ENCODE assay signal across 8 cellular contexts in the genomic region with DNA sequence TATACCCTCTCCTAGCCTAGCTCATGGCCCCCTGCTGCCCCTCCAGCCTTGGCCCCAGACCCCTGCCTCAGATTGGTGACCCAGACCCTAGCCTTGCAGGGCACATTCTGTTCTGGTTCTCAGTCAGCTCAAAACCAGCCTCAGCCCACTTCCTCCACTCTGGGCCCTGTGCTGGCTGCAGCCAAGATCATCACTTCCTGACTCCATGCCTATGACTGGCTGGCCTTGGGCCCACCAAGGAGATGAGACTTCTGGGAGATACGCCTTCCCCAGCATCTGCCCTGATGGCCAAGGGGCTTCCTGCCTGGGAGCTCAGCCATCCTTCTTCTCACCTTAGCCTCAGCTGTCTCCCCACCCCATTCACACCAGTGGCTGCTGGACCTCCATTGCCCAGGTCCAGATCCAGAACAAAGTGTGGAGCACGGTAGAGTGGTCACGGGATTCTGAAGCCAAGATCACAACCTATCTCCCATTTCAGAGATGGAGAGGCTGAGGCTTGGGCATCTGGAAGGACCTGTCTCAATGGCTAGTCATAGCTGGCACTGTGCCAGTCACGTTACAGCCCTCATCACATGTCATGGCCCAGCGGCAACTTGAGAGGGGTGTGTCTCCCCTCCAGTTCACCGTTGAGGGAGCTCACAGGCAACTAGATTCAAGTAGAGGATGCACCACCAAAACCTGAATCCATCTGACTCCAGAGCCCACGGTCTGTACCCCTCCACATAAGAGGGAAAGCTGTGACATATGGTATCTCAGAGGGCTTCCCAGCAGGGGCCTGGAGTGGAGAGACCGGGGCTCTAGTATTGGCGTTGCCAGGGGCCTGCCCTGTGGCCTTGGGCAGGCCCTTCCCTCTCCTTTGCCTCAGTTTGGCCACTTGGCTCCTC. TPM values are rescaled to one million over a fixed set of nuclear protein-coding genes. Genes with fewer than 3 reads are reported as not detected.
DNase-seq lines count a peak whose midpoint lies in the region; FAIRE-seq and TF ChIP-seq lines count a peak whose summit lies in the region.

No MANE protein-coding gene starts in this region.

- no peaks in the 10 kb centered on the region for H3K27me3 Mint-ChIP-seq in activated T-cell treated with anti-CD3 and anti-CD28 coated beads, Interleukin-2, amount 50 U/mL, for 24 hours
- H3K27me3 Mint-ChIP-seq in endodermal cell (ENCODE audit: insufficient read depth), result no peaks in the 10 kb centered on the region

- H3K4me1 Mint-ChIP-seq in activated T-cell treated with anti-CD3 and anti-CD28 coated beads, Interleukin-2, amount 50 U/mL, for 24 hours (ENCODE audit: low read depth), result peaks cover 16% of the 10 kb centered on the region
- peaks cover 25% of the 10 kb centered on the region for H3K4me1 Mint-ChIP-seq in endodermal cell

- H3K9ac ChIP-seq in endodermal cell (ENCODE audit: extremely low read depth, low read length, poor library complexity, severe bottlenecking), result peak overlapping the region; percentile 41

- H3K27ac Mint-ChIP-seq in activated T-cell treated with anti-CD3 and anti-CD28 coated beads, Interleukin-2, amount 50 U/mL, for 24 hours, result peak overlapping the region; percentile 82
- H3K27ac Mint-ChIP-seq in endodermal cell, result peak overlapping the region; percentile 72

- TF ChIP-seq POLR2A in Peyer's patch (IDR thresholded peaks at IDR 0.05) (no peak), prostate gland (IDR thresholded peaks at IDR 0.05) (no peak)

- no peaks in the 10 kb centered on the region for H3K27me3 ChIP-seq in Peyer's patch
- H3K27me3 ChIP-seq in endodermal cell (ENCODE audit: control insufficient read depth, insufficient read depth, low read length, poor library complexity, severe bottlenecking), result no peaks in the 10 kb centered on the region
- no peaks in the 10 kb centered on the region for H3K27me3 ChIP-seq in prostate gland (replicated peaks; ENCODE audit: insufficient read depth)

- H3K27ac ChIP-seq in Peyer's patch (peak overlapping the region; percentile 34 to 65 (median 53)), endodermal cell (ENCODE audit: low read depth, low read length) (no peak overlapping the region), prostate gland (peak overlapping the region; percentile 60 to 73)

- peak; percentile 39 for DNase-seq in activated T-cell treated with anti-CD3 and anti-CD28 coated beads, Interleukin-2, amount 50 U/mL, for 24 hours
- DNase-seq in activated T-cell treated with anti-CD3 and anti-CD28 coated beads for 4 hours (no peak), Peyer's patch (peak in 2 of 3 donors; percentile 37 to 73), endodermal cell (no peak), prostate gland (ENCODE audit: low spot score) (no peak), NOMO-1 treated with dmso at 0.1 percent for 144 hours (lab: John Stamatoyannopoulos, UW; ENCODE audit: unreplicated experiment) (no peak), ACHN (no peak), urothelium cell line (ENCODE audit: low spot score) (no peak)

- H3K4me3 ChIP-seq in Peyer's patch (no peak overlapping the region), endodermal cell (ENCODE audit: low read length) (no peak overlapping the region), prostate gland (no peak overlapping the region)

- H3K36me3 ChIP-seq in Peyer's patch (no peaks in the 10 kb centered on the region), endodermal cell (ENCODE audit: control insufficient read depth, insufficient read depth, low read length) (no peaks in the 10 kb centered on the region), prostate gland (no peaks in the 10 kb centered on the region)

- FAIRE-seq in urothelium cell line (lab: Jason Lieb, UNC), result no peak

- TF ChIP-seq CTCF in Peyer's patch (IDR thresholded peaks at IDR 0.05) (no peak), endodermal cell (conservative IDR thresholded peaks at IDR 0.05) (no peak), prostate gland (IDR thresholded peaks at IDR 0.05) (no peak)

- H3K4me3 Mint-ChIP-seq in activated T-cell treated with anti-CD3 and anti-CD28 coated beads, Interleukin-2, amount 50 U/mL, for 24 hours, result no peak overlapping the region
- H3K4me3 Mint-ChIP-seq in endodermal cell, result peak overlapping the region; percentile 18

- intact Hi-C loops in prostate gland (cut with DNase I), result no loop called here

- H3K9me3 ChIP-seq in Peyer's patch (no peaks in the 10 kb centered on the region), endodermal cell (ENCODE audit: control insufficient read depth, low read length) (no peaks in the 10 kb centered on the region), prostate gland (no peaks in the 10 kb centered on the region)

- no peaks in the 10 kb centered on the region for H3K9me3 Mint-ChIP-seq in activated T-cell treated with anti-CD3 and anti-CD28 coated beads, Interleukin-2, amount 50 U/mL, for 24 hours
- H3K9me3 Mint-ChIP-seq in endodermal cell, result no peaks in the 10 kb centered on the region

- peaks cover 0 to 6% (median 3%) of the 10 kb centered on the region in 4 donors for H3K4me1 ChIP-seq in Peyer's patch
- H3K4me1 ChIP-seq in endodermal cell (ENCODE audit: control insufficient read depth, insufficient read depth, low read length), result peaks cover 21% of the 10 kb centered on the region
- peaks cover 9% of the 10 kb centered on the region for H3K4me1 ChIP-seq in prostate gland (replicated peaks)

- in situ Hi-C loops in ACHN (cut with HindIII; ENCODE audit: low pct_ligation_motif_present, low pct_unique_long_range_greater_than_20kb, low sequenced_read_pairs), result no loop called here

- H3K36me3 Mint-ChIP-seq in activated T-cell treated with anti-CD3 and anti-CD28 coated beads, Interleukin-2, amount 50 U/mL, for 24 hours (ENCODE audit: low read depth), result no peaks in the 10 kb centered on the region
- H3K36me3 Mint-ChIP-seq in endodermal cell (ENCODE audit: low read depth), result no peaks in the 10 kb centered on the region

- WGBS in endodermal cell (ENCODE audit: insufficient coverage in 1 of 2, insufficient read length in 1 of 2), 2 experiments, result 87 to 95% methylated on average over 6 to 9 of the region's 9 CpGs
- WGBS in prostate gland, result 71% methylated on average over 9 of the region's 9 CpGs

RNA-seq across cellular contexts. Expression of a gene that starts 43.0 kb away (rescaled TPM):
- 1 to 10 TPM in 1 of 4 donors, not detected in 3; 1.6 TPM for total RNA-seq in Peyer's patch
- under 1 TPM in 1 of 2 donors, not detected in 1; 0.48 TPM for total RNA-seq in endodermal cell
- 17.5 TPM for polyA plus RNA-seq in endodermal cell (2013, experiment 1 of 2)
- polyA plus RNA-seq in endodermal cell (2013, experiment 2 of 2), result 13.2 TPM
- 10 to 100 TPM in 1 of 2 donors, under 1 TPM in 1; 0.46 to 28.4 TPM for total RNA-seq in prostate gland

RNA-seq across cellular contexts. Expression of a gene that starts 49.7 kb away (rescaled TPM):
- total RNA-seq in Peyer's patch (10 to 100 TPM in 3 of 4 donors, 1 to 10 TPM in 1; 2.5 to 48.9 (median 22.2) TPM), endodermal cell (1 to 10 TPM; 3.0 to 8.6 TPM), prostate gland (10 to 100 TPM in 1 of 2 donors, 1 to 10 TPM in 1; 1.7 to 14.6 TPM)
- polyA plus RNA-seq in endodermal cell (2013, experiment 1 of 2), result 9.4 TPM
- 7.7 TPM for polyA plus RNA-seq in endodermal cell (2013, experiment 2 of 2)

Comparison
In these comparisons a context has a peak if more than half of its experiments do, and no peak if none do; other contexts are left out.
1. DNase-seq: peak in activated T-cell treated with anti-CD3 and anti-CD28 coated beads, Interleukin-2, amount 50 U/mL, for 24 hours (single experiment) and Peyer's patch (2 of 3); none in activated T-cell treated with anti-CD3 and anti-CD28 coated beads for 4 hours (single experiment), endodermal cell (single experiment), prostate gland (single experiment), NOMO-1 treated with dmso at 0.1 percent for 144 hours (single experiment), ACHN (single experiment) and urothelium cell line (single experiment).